In genomic region chr6:146968041-146968760, GRCh38 we compare ENCODE assay signal across 9 cellular contexts.
A peak's percentile ranks its signal among the peaks of the same experiment; 100 is the strongest.
DNase-seq lines count a peak whose midpoint lies in the region; ATAC-seq and TF ChIP-seq lines count a peak whose summit lies in the region.
"Had no signal": no experiment of that assay in that cellular context is flagged by ENCODE, and none has a peak within 500 bp of the region (broad histone marks: within the 10 kb centered on the region; RNA-seq: fewer than 3 reads in every experiment).

No MANE protein-coding gene starts in this region.

- H3K27me3 ChIP-seq in body of pancreas = no peaks in the 10 kb centered on the region

- no peak overlapping the region for H3K4me3 ChIP-seq in body of pancreas

- peak; percentile 52 for DNase-seq in DMS53 (lab: John Stamatoyannopoulos, UW)
- peak; percentile 47 for DNase-seq in NCI-H1105 treated with DMSO at 0.1 percent for 48 hours (lab: John Stamatoyannopoulos, UW)
- peak in 1 of 4 donors; percentile 13 for DNase-seq in body of pancreas
- DNase-seq in lung microvascular endothelial cell (ENCODE audit: low read depth in 2 of 2) = peak; percentile 69 to 77
- DNase-seq in UCSD-AML1 (lab: John Stamatoyannopoulos, UW; ENCODE audit: unreplicated experiment) = no peak
- no peak for DNase-seq in islet precursor cell
- DNase-seq in KG1 (lab: John Stamatoyannopoulos, UW) = no peak
- DNase-seq: NCI-H526 had no signal

- 20% methylated on average over 4 of the region's 4 CpGs for WGBS in body of pancreas, 2 donors

- peaks cover 0 to 9% (median 0%) of the 10 kb centered on the region in 3 donors for H3K9me3 ChIP-seq in body of pancreas

- TF ChIP-seq POLR2A in body of pancreas (IDR thresholded peaks at IDR 0.05) = no peak

- H3K4me1 ChIP-seq in body of pancreas = no peaks in the 10 kb centered on the region

- H3K27ac ChIP-seq in body of pancreas = peak overlapping the region in 1 of 4 donors; percentile 11

- intact Hi-C loops in body of pancreas (cut with DNase I) = no loop called here

- ATAC-seq in body of pancreas (peak; percentile 55), HG02885 (IDR thresholded peaks at IDR 0.05; ENCODE audit: poor library complexity, unreplicated experiment) (no peak)

- TF ChIP-seq CTCF in body of pancreas (IDR thresholded peaks at IDR 0.05) = no peak

- no peaks in the 10 kb centered on the region for H3K36me3 ChIP-seq in body of pancreas (replicated peaks in 1 of 2; ENCODE audit: insufficient read depth in 1 of 2, low read depth in 2 of 2)

Comparison
In these comparisons a context has a peak if more than half of its experiments do, and no peak if none do; other contexts are left out.
1. DNase-seq: peak in DMS53 (single experiment), NCI-H1105 treated with DMSO at 0.1 percent for 48 hours (single experiment) and lung microvascular endothelial cell (2 of 2); none in UCSD-AML1 (single experiment), islet precursor cell (single experiment) and KG1 (single experiment).